1 cellular context compared by ENCODE assay signal in the genomic region with DNA sequence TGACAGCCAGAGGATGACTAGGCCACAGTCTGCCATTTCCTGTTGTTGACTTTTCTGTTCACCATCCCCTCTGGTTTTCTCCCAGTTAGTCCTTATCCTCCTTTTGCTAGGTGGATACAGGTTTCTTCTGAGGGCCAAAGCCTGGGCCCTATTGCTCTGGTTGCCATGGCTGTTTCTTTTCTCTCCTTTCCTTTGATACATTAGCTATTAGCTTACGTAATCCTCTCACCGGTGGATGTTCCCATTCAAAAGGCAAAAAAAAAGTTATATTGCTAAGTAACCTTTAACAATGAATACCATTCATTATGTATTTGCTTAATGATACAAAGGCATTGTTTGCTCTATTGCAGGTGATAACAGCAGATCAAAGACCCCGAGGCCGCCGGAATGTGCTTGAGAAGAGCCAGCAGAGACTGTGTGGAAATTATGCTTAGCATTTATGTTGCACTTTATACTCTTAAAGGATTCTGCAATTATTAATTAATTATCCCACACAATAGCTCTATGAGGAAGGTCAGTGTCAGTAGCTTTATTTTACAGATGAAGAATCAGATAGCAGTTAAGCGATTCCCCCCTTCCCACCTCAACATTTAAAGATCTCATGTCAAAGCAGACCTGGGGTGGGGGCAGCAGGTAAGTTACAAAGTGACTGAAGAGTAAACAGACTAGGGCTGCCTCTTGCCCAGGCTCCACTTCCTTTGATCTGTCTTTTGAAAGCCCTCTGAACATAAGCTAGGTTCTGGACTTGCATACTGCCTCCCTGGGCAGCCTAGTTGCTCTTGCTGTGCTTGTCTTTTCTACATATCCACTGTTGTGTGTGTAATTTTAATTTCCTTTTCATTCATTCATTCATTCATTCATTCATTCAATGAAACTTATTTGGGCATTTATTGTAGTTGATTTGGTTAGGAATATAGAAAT.
TF ChIP-seq lines count a peak whose summit lies in the region.

No MANE protein-coding gene starts in this region.

TF ChIP-seq in K562, 482 proteins besides CTCF, POLR2A, EP300 and RAD21 (continued from another document):
- no peak for TF ChIP-seq RREB1 (CRISPR knock-in tag; IDR thresholded peaks at IDR 0.05)
- no peak for TF ChIP-seq ZNF77 (CRISPR knock-in tag; IDR thresholded peaks at IDR 0.05)
- TF ChIP-seq CREB5 (CRISPR knock-in tag; IDR thresholded peaks at IDR 0.05): no peak
